Comparison of ENCODE assay signal across 1 cellular context in genomic region chr22:22235564-22235963, GRCh38.
TF ChIP-seq lines count a peak whose summit lies in the region.

No MANE protein-coding gene starts in this region.

TF ChIP-seq in endothelial cell of umbilical vein, 7 proteins besides CTCF, POLR2A, EP300 and RAD21:
- no peak for TF ChIP-seq MYC (IDR thresholded peaks at IDR 0.05; ENCODE audit: low read depth, low read length)
- TF ChIP-seq POLR2AphosphoS5 (IDR thresholded peaks at IDR 0.05; ENCODE audit: insufficient read depth, low read depth, low read length): no peak
- TF ChIP-seq EZH2 (IDR thresholded peaks at IDR 0.05; ENCODE audit: borderline replicate concordance, low read depth, low read length, severe bottlenecking): no peak
- TF ChIP-seq JUN (IDR thresholded peaks at IDR 0.05; ENCODE audit: borderline replicate concordance, insufficient read depth, insufficient read length, low read depth): no peak
- peak; percentile 86 for TF ChIP-seq GATA2 (IDR thresholded peaks at IDR 0.05; ENCODE audit: insufficient read depth, insufficient read length, low read depth, low read length)
- peak; percentile 21 for TF ChIP-seq FOS (IDR thresholded peaks at IDR 0.05; ENCODE audit: borderline replicate concordance, insufficient read depth, low read length)
- no peak for TF ChIP-seq MAX (IDR thresholded peaks at IDR 0.05; ENCODE audit: insufficient read depth, insufficient read length)
